ENCODE assay signal across 7 cellular contexts in genomic region chr4:97479388-97479787, GRCh38.
"Had no signal": no experiment of that assay in that cellular context is flagged by ENCODE, and none has a peak within 500 bp of the region (broad histone marks: within the 10 kb centered on the region; RNA-seq: fewer than 3 reads in every experiment).

No MANE protein-coding gene starts in this region.

- ATAC-seq: K562 had no signal

- H3K4me2 ChIP-seq: KMS-11 had no signal

- H3K27ac ChIP-seq: HL-60, KMS-11 had no signal

- H3K9ac ChIP-seq: KMS-11 had no signal

- DNase-seq: IMR-90, KBM-7, KG1 had no signal

- H3K4me3 ChIP-seq: K562 had no signal

- FAIRE-seq: HTR-8/SVneo, K562 had no signal
